Comparison of ENCODE assay signal across 8 cellular contexts in the genomic region with DNA sequence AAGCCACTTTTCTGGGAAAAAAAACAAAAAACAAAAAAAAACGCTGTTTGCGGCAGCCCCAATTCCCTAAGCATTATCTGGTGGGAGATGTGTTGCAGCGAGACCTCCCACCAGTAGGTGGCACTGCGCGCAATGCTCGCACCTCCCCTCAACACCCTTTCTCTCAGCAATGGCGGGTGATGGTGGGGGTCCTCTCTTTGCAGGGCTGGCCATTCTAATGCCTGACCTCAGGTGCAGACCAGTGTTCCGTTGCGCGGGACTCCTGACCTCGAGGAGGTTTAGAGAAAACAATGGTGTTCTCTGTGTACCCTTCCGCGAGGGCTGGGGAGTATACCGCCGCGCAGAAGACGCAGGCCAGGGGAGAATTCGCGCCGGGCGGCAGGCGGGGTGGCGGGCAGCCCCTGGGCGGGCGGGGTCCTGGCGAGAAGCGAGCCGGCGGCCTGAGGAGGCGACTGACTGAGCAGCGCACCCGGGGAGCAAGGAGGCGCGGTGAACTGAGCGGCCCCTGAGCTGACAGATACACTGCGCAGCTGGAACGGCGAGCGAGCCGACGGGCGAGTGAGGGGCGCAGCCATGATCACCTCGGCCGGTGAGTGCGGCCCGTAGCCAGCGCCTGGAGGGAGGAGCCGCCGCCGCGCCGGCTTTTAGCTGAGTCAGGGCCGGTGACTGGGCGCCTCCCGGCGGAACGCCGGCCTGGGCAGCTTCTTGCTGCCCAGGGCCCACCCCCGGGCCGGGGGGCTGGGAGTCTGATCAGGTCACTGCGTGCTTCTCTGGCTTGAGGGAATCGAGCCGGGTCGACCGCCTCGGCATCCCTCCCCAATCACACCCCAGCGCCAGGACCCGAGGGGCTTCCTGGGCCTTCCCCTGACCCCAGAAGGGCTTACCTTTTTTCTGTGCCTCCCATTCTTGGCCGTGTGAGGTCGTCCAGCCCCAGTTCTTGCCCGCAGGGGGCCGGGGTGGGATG. TPM values are rescaled to one million over a fixed set of nuclear protein-coding genes. Genes with fewer than 3 reads are reported as not detected.
DNase-seq lines count a peak whose midpoint lies in the region; ATAC-seq and TF ChIP-seq lines count a peak whose summit lies in the region.

TSS of gene PSMD1 (plus strand) at position 415 of the 964 bp plus-strand sequence. CDS start at position 574, 159 bp downstream.

- peak; percentile 73 for ATAC-seq in GM21447 (IDR thresholded peaks at IDR 0.05; ENCODE audit: unreplicated experiment)

- peaks cover 11% of the 10 kb centered on the region for H3K36me3 ChIP-seq in HUES64 (ENCODE audit: insufficient read depth, low read length)
- peaks cover 4% of the 10 kb centered on the region for H3K36me3 ChIP-seq in OCI-LY3 (replicated peaks; ENCODE audit: low read depth, low read length)

- H3K36me3 Mint-ChIP-seq in endothelial cell (ENCODE audit: low read depth, unreplicated experiment): peaks cover 2% of the 10 kb centered on the region

- H3K9ac ChIP-seq in HUES64 (ENCODE audit: low read depth, low read length): peak within 1 kb of the TSS; percentile 99
- H3K9ac ChIP-seq in OCI-LY3 (ENCODE audit: low read length): peak within 1 kb of the TSS; percentile 86

- H3K4me3 Mint-ChIP-seq in endothelial cell (ENCODE audit: unreplicated experiment): peak within 1 kb of the TSS; percentile 96

- peaks cover 51% of the 10 kb centered on the region for H3K79me2 ChIP-seq in OCI-LY3 (ENCODE audit: low read length)

- TF ChIP-seq CTCF in OCI-LY3 (IDR thresholded peaks at IDR 0.05; ENCODE audit: low read depth, low read length) (peak; percentile 73), endothelial cell (IDR thresholded peaks at IDR 0.05; ENCODE audit: unreplicated experiment) (peak; percentile 87)

- H3K27me3 Mint-ChIP-seq in endothelial cell (ENCODE audit: unreplicated experiment): peaks cover 6% of the 10 kb centered on the region

- H2AFZ ChIP-seq in OCI-LY3 (ENCODE audit: low read depth, low read length): peak within 1 kb of the TSS; percentile 79

- H3K27ac ChIP-seq in HUES64 (ENCODE audit: low read depth, low read length): peak within 1 kb of the TSS; percentile 96
- H3K27ac ChIP-seq in OCI-LY3 (ENCODE audit: low read length): peak within 1 kb of the TSS; percentile 65

- no peaks in the 10 kb centered on the region for H3K9me3 Mint-ChIP-seq in endothelial cell (ENCODE audit: unreplicated experiment)

- WGBS in HUES64: under 1% methylated on average over 73 of the region's 73 CpGs

- H3K4me1 ChIP-seq in HUES64 (ENCODE audit: insufficient read depth, low read length): peaks cover 12% of the 10 kb centered on the region; the same call in 1 of the 2 replicates
- peaks cover 15% of the 10 kb centered on the region for H3K4me1 ChIP-seq in OCI-LY3 (ENCODE audit: low read length)

- H3K4me2 ChIP-seq in OCI-LY3 (ENCODE audit: low read length): peak within 1 kb of the TSS; percentile 79

- H3K27ac Mint-ChIP-seq in endothelial cell (ENCODE audit: unreplicated experiment): peak within 1 kb of the TSS; percentile 100

- H3K4me1 Mint-ChIP-seq in endothelial cell (ENCODE audit: unreplicated experiment): peaks cover 22% of the 10 kb centered on the region

- DNase-seq in DMS 273 treated with DMSO at 0.1 percent for 48 hours (lab: John Stamatoyannopoulos, UW): peak; percentile 65
- peak; percentile 96 for DNase-seq in activated CD8-positive, alpha-beta memory T cell treated with anti-CD3 and anti-CD28 coated beads, Interleukin-2, amount 50 U/mL, for 48 hours
- DNase-seq in endothelial cell (ENCODE audit: low spot score): peak; percentile 93
- DNase-seq in midbrain (lab: John Stamatoyannopoulos, UW): peak; percentile 90
- DNase-seq in stimulated activated CD8-positive, alpha-beta memory T cell treated with anti-CD3 and anti-CD28 coated beads, Interleukin-2, amount 100 ng/mL, for 1 hour (ENCODE audit: low read depth in 2 of 2): peak; percentile 85 to 87

- H3K4me3 ChIP-seq in HUES64 (ENCODE audit: low read length) (peak within 1 kb of the TSS; percentile 94), OCI-LY3 (ENCODE audit: low read length) (peak within 1 kb of the TSS; percentile 99)

- no peaks in the 10 kb centered on the region for H3K9me3 ChIP-seq in HUES64 (ENCODE audit: insufficient read depth, low read depth, low read length)
- H3K9me3 ChIP-seq in OCI-LY3 (ENCODE audit: insufficient read depth, low read length): no peaks in the 10 kb centered on the region

- no peaks in the 10 kb centered on the region for H4K20me1 ChIP-seq in OCI-LY3 (ENCODE audit: insufficient read depth, low read length)

- H3K27me3 ChIP-seq in HUES64 (ENCODE audit: insufficient read depth, low read length) (peaks cover 25% of the 10 kb centered on the region), OCI-LY3 (ENCODE audit: low read depth, low read length) (no peaks in the 10 kb centered on the region)

RNA-seq across cellular contexts. Expression of gene PSMD1, which starts in this region (rescaled TPM):
- polyA plus RNA-seq in HUES64 (2013, experiment 1 of 2): 136 TPM
- polyA plus RNA-seq in HUES64 (2013, experiment 2 of 2): 135 TPM
- total RNA-seq in endothelial cell (ENCODE audit: unreplicated experiment): 119 TPM

Comparison
In these comparisons a context has a peak if more than half of its experiments do, and no peak if none do; other contexts are left out.
1. Peak in every context shown above with its lines: DNase-seq, ATAC-seq, H3K4me3 ChIP-seq and H3K27ac ChIP-seq.